ENCODE assay signal across 13 cellular contexts in genomic region chr12:45409966-45410365, GRCh38.
DNase-seq lines count a peak whose midpoint lies in the region; ATAC-seq and TF ChIP-seq lines count a peak whose summit lies in the region.
"Had no signal": no experiment of that assay in that cellular context is flagged by ENCODE, and none has a peak within 500 bp of the region (broad histone marks: within the 10 kb centered on the region; RNA-seq: fewer than 3 reads in every experiment).

No MANE protein-coding gene starts in this region.

- H4K20me1 ChIP-seq in osteoblast (ENCODE audit: insufficient read depth, low read length): no peaks in the 10 kb centered on the region

- H3K27ac Mint-ChIP-seq in activated CD8-positive, alpha-beta T cell treated with anti-CD3 and anti-CD28 coated beads, Interleukin-2, amount 10 ng/mL, durations not matched to agents 7 days and 5 days: no peak overlapping the region
- H3K27ac Mint-ChIP-seq in mesothelial cell of epicardium: no peak overlapping the region
- H3K27ac Mint-ChIP-seq: T-helper 2 cell treated with Interferon-gamma antibody and Interleukin-4, amounts not matched to agents 5 μg/mL and 100 μg/mL, for 36 hours had no signal

- no peaks in the 10 kb centered on the region for H3K79me2 ChIP-seq in osteoblast (ENCODE audit: insufficient read depth, low read length)
- H3K79me2 ChIP-seq: parathyroid adenoma had no signal

- no peaks in the 10 kb centered on the region for H3K27me3 ChIP-seq in osteoblast (ENCODE audit: insufficient read depth, low read length)

- peak overlapping the region; percentile 13 for H3K4me3 ChIP-seq in osteoblast (ENCODE audit: insufficient read depth, low read length)

- H3K27me3 Mint-ChIP-seq in activated CD8-positive, alpha-beta T cell treated with anti-CD3 and anti-CD28 coated beads, Interleukin-2, amount 10 ng/mL, durations not matched to agents 7 days and 5 days (ENCODE audit: low read depth): no peaks in the 10 kb centered on the region
- no peaks in the 10 kb centered on the region for H3K27me3 Mint-ChIP-seq in mesothelial cell of epicardium (ENCODE audit: low read depth)

- no peak for TF ChIP-seq CTCF in AG09319 (IDR thresholded peaks at IDR 0.05; ENCODE audit: low read depth, low read length)
- no peak for TF ChIP-seq CTCF in osteoblast (IDR thresholded peaks at IDR 0.05; ENCODE audit: extremely low read depth, low read depth, low read length)
- no peak for TF ChIP-seq CTCF in mesothelial cell of epicardium (IDR thresholded peaks at IDR 0.05; ENCODE audit: unreplicated experiment)

- no peak overlapping the region for H3K4me3 Mint-ChIP-seq in activated CD8-positive, alpha-beta T cell treated with anti-CD3 and anti-CD28 coated beads, Interleukin-2, amount 10 ng/mL, durations not matched to agents 7 days and 5 days
- no peak overlapping the region for H3K4me3 Mint-ChIP-seq in mesothelial cell of epicardium
- H3K4me3 Mint-ChIP-seq: T-helper 2 cell treated with Interferon-gamma antibody and Interleukin-4, amounts not matched to agents 5 μg/mL and 100 μg/mL, for 36 hours had no signal

- H3K36me3 ChIP-seq in KOPT-K1 (ENCODE audit: insufficient read depth, low read length) (peaks cover 55% of the 10 kb centered on the region), osteoblast (ENCODE audit: insufficient read depth, low read length) (peaks cover 22% of the 10 kb centered on the region)

- DNase-seq in AG09319 (ENCODE audit: extremely low read depth, low read depth): peak; percentile 60
- peak; percentile 89 for DNase-seq in dedifferentiated amniotic fluid mesenchymal stem cell (ENCODE audit: extremely low spot score)
- DNase-seq in osteoblast (ENCODE audit: insufficient read length, low spot score, missing footprints): peak; percentile 69
- DNase-seq in activated CD8-positive, alpha-beta T cell treated with anti-CD3 and anti-CD28 coated beads, Interleukin-2, amount 10 ng/mL, durations not matched to agents 7 days and 5 days: no peak
- no peak for DNase-seq in middle frontal gyrus (ENCODE audit: extremely low spot score, low spot score)
- DNase-seq in mesothelial cell of epicardium (ENCODE audit: low spot score in 2 of 2, unreplicated experiment in 2 of 2): no peak
- DNase-seq: NCI-H1048, NCI-H226 had no signal

- no peak for ATAC-seq in GM21717 (IDR thresholded peaks at IDR 0.05; ENCODE audit: unreplicated experiment)
- ATAC-seq in activated CD8-positive, alpha-beta T cell treated with anti-CD3 and anti-CD28 coated beads, Interleukin-2, amount 10 ng/mL, durations not matched to agents 7 days and 5 days: no peak

- POLR2A ChIA-PET in activated CD8-positive, alpha-beta T cell treated with anti-CD3 and anti-CD28 coated beads, Interleukin-2, amount 10 ng/mL, durations not matched to agents 7 days and 5 days (lab: Charles Lee): no interaction called here

- H3K4me1 ChIP-seq in osteoblast (ENCODE audit: insufficient read depth, low read length): peaks cover 11% of the 10 kb centered on the region

- peak overlapping the region; percentile 63 for H2AFZ ChIP-seq in osteoblast (ENCODE audit: low read length)
- H2AFZ ChIP-seq: parathyroid adenoma had no signal

- peak overlapping the region; percentile 68 for H3K4me2 ChIP-seq in osteoblast (ENCODE audit: insufficient read depth, low read length)

- no peaks in the 10 kb centered on the region for H3K9me3 ChIP-seq in KOPT-K1 (ENCODE audit: insufficient read depth, low read length, poor library complexity, severe bottlenecking)
- no peaks in the 10 kb centered on the region for H3K9me3 ChIP-seq in osteoblast (ENCODE audit: low read depth, low read length)

- H3K4me1 Mint-ChIP-seq in activated CD8-positive, alpha-beta T cell treated with anti-CD3 and anti-CD28 coated beads, Interleukin-2, amount 10 ng/mL, durations not matched to agents 7 days and 5 days (ENCODE audit: low read depth): peaks cover 2% of the 10 kb centered on the region
- no peaks in the 10 kb centered on the region for H3K4me1 Mint-ChIP-seq in mesothelial cell of epicardium

- peaks cover 15% of the 10 kb centered on the region for H3K36me3 Mint-ChIP-seq in activated CD8-positive, alpha-beta T cell treated with anti-CD3 and anti-CD28 coated beads, Interleukin-2, amount 10 ng/mL, durations not matched to agents 7 days and 5 days (ENCODE audit: low read depth)
- peaks cover 33% of the 10 kb centered on the region for H3K36me3 Mint-ChIP-seq in mesothelial cell of epicardium

- H3K27ac ChIP-seq in KOPT-K1 (ENCODE audit: low read depth, low read length, poor library complexity, severe bottlenecking) (peak overlapping the region; percentile 90), osteoblast (ENCODE audit: low read depth, low read length) (peak overlapping the region; percentile 91)
- H3K27ac ChIP-seq: C4-2B, parathyroid adenoma had no signal

- CTCF ChIA-PET in activated CD8-positive, alpha-beta T cell treated with anti-CD3 and anti-CD28 coated beads, Interleukin-2, amount 10 ng/mL, durations not matched to agents 7 days and 5 days (lab: Charles Lee): no interaction called here

- no peaks in the 10 kb centered on the region for H3K9me3 Mint-ChIP-seq in activated CD8-positive, alpha-beta T cell treated with anti-CD3 and anti-CD28 coated beads, Interleukin-2, amount 10 ng/mL, durations not matched to agents 7 days and 5 days (ENCODE audit: insufficient read depth)
- H3K9me3 Mint-ChIP-seq in mesothelial cell of epicardium: no peaks in the 10 kb centered on the region
- H3K9me3 Mint-ChIP-seq: T-helper 2 cell treated with Interferon-gamma antibody and Interleukin-4, amounts not matched to agents 5 μg/mL and 100 μg/mL, for 36 hours had no signal

Comparison
In these comparisons a context has a peak if more than half of its experiments do, and no peak if none do; other contexts are left out.
1. DNase-seq: peak in AG09319 (single experiment), dedifferentiated amniotic fluid mesenchymal stem cell (single experiment) and osteoblast (single experiment); none in activated CD8-positive, alpha-beta T cell treated with anti-CD3 and anti-CD28 coated beads, Interleukin-2, amount 10 ng/mL, durations not matched to agents 7 days and 5 days (single experiment), middle frontal gyrus (single experiment) and mesothelial cell of epicardium (0 of 2).